ENCODE assay signal across 1 cellular context in the genomic region with DNA sequence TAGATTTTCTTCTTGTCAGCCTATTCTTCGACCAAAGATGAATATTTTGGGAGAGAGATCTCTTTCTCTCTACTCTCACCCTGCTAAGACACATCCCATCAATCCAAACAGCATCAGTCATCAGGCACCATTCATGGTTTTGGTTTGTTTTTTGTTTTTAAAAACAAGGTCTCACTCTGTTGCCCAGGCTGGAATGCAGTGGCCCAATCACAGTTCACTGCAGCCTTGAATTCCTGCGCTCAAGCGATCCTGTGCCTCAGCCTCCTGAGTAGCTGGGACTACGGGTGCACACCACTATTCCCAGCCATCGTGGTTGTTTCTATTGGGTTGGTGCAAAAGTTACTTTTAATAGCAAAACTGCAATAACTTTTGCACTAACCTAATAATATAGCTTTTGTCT.
TF ChIP-seq lines count a peak whose summit lies in the region.

No MANE protein-coding gene starts in this region.

TF ChIP-seq in H1, 55 proteins besides CTCF, POLR2A, EP300 and RAD21:
- TF ChIP-seq HDAC2 (IDR thresholded peaks at IDR 0.05; ENCODE audit: borderline replicate concordance in 1 of 2, low read depth in 2 of 2, low read length in 2 of 2) (no peak), RFX5 (IDR thresholded peaks at IDR 0.05; ENCODE audit: borderline replicate concordance, low read depth, low read length) (no peak), NRF1 (IDR thresholded peaks at IDR 0.05; ENCODE audit: low read depth, low read length) (no peak), RXRA (IDR thresholded peaks at IDR 0.05; ENCODE audit: insufficient read depth, low read depth, low read length) (no peak), CBX5 (IDR thresholded peaks at IDR 0.05; ENCODE audit: low read depth, low read length) (no peak)
- TF ChIP-seq, protein P1, sequence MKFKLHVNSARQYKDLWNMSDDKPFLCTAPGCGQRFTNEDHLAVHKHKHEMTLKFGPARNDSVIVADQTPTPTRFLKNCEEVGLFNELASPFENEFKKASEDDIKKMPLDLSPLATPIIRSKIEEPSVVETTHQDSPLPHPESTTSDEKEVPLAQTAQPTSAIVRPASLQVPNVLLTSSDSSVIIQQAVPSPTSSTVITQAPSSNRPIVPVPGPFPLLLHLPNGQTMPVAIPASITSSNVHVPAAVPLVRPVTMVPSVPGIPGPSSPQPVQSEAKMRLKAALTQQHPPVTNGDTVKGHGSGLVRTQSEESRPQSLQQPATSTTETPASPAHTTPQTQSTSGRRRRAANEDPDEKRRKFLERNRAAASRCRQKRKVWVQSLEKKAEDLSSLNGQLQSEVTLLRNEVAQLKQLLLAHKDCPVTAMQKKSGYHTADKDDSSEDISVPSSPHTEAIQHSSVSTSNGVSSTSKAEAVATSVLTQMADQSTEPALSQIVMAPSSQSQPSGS (IDR thresholded peaks at IDR 0.05; ENCODE audit: low read length) = no peak
- TF ChIP-seq, protein P2, sequence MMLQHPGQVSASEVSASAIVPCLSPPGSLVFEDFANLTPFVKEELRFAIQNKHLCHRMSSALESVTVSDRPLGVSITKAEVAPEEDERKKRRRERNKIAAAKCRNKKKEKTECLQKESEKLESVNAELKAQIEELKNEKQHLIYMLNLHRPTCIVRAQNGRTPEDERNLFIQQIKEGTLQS (IDR thresholded peaks at IDR 0.05; ENCODE audit: insufficient read depth, low read depth, low read length) = no peak
